ENCODE assay signal across 10 cellular contexts in genomic region chr20:50517817-50518154, GRCh38. TPM values are rescaled to one million over a fixed set of nuclear protein-coding genes. Genes with fewer than 3 reads are reported as not detected.
DNase-seq lines count a peak whose midpoint lies in the region; ATAC-seq and TF ChIP-seq lines count a peak whose summit lies in the region.
"Had no signal": no experiment of that assay in that cellular context is flagged by ENCODE, and none has a peak within 500 bp of the region (broad histone marks: within the 10 kb centered on the region; RNA-seq: fewer than 3 reads in every experiment).

No MANE protein-coding gene starts in this region.

- H3K27ac Mint-ChIP-seq in CD4-positive, alpha-beta T cell, result peak overlapping the region; percentile 82
- peak overlapping the region; percentile 95 for H3K27ac Mint-ChIP-seq in activated naive CD8-positive, alpha-beta T cell treated with anti-CD3 and anti-CD28 coated beads, Interleukin-2, amount 50 U/mL, for 24 hours
- H3K27ac Mint-ChIP-seq in naive thymus-derived CD8-positive, alpha-beta T cell, result peak overlapping the region; percentile 75 to 96 (median 92)

- peaks cover 4% of the 10 kb centered on the region for H3K36me3 Mint-ChIP-seq in CD4-positive, alpha-beta T cell (ENCODE audit: low read depth)
- peaks cover 28% of the 10 kb centered on the region for H3K36me3 Mint-ChIP-seq in activated naive CD8-positive, alpha-beta T cell treated with anti-CD3 and anti-CD28 coated beads, Interleukin-2, amount 50 U/mL, for 24 hours (ENCODE audit: low read depth)
- peaks cover 0 to 2% (median 0%) of the 10 kb centered on the region in 3 donors for H3K36me3 Mint-ChIP-seq in naive thymus-derived CD8-positive, alpha-beta T cell

- no peaks in the 10 kb centered on the region for H3K9me3 ChIP-seq in CD4-positive, alpha-beta T cell (ENCODE audit: control insufficient read depth, low read length)
- H3K9me3 ChIP-seq in Loucy (ENCODE audit: insufficient read depth, low read depth, low read length), result no peaks in the 10 kb centered on the region

- peaks cover 90% of the 10 kb centered on the region for H4K20me1 ChIP-seq in Loucy (ENCODE audit: insufficient read depth, low read length, poor library complexity, severe bottlenecking)

- H3K79me2 ChIP-seq in Loucy (ENCODE audit: insufficient read depth, low read length), result peaks cover 94% of the 10 kb centered on the region

- no peak overlapping the region for H2AFZ ChIP-seq in Loucy (ENCODE audit: low read length)

- H3K9me3 Mint-ChIP-seq in CD4-positive, alpha-beta T cell, result no peaks in the 10 kb centered on the region
- no peaks in the 10 kb centered on the region for H3K9me3 Mint-ChIP-seq in activated naive CD8-positive, alpha-beta T cell treated with anti-CD3 and anti-CD28 coated beads, Interleukin-2, amount 50 U/mL, for 24 hours
- no peaks in the 10 kb centered on the region for H3K9me3 Mint-ChIP-seq in naive thymus-derived CD8-positive, alpha-beta T cell

- peak overlapping the region; percentile 48 for H3K27ac ChIP-seq in CD4-positive, alpha-beta T cell (ENCODE audit: low read depth, low read length)

- no peak for TF ChIP-seq CTCF in CD4-positive, alpha-beta T cell (IDR thresholded peaks at IDR 0.05)
- no peak for TF ChIP-seq CTCF in Loucy (conservative IDR thresholded peaks at IDR 0.05; ENCODE audit: low read length)

- no peak for DNase-seq in CD4-positive, alpha-beta T cell
- DNase-seq in activated naive CD8-positive, alpha-beta T cell treated with anti-CD3 and anti-CD28 coated beads, Interleukin-2, amount 50 U/mL, for 24 hours, result no peak
- DNase-seq in naive thymus-derived CD8-positive, alpha-beta T cell, result peak in 3 of 10 donors; percentile 14 to 40 (median 31)
- DNase-seq in HPDE6-E6E7 (ENCODE audit: extremely low spot score), result no peak
- no peak for DNase-seq in NCI-H524 (lab: John Stamatoyannopoulos, UW)
- DNase-seq: activated CD4-positive, alpha-beta T cell treated with anti-CD3 and anti-CD28 coated beads, Interleukin-2, amount 50 U/mL, for 4 hours; NCI-H526 had no signal

- ATAC-seq in CD4-positive, alpha-beta T cell (ENCODE audit: poor library complexity), result no peak
- ATAC-seq in activated naive CD8-positive, alpha-beta T cell treated with anti-CD3 and anti-CD28 coated beads, Interleukin-2, amount 50 U/mL, for 24 hours, result no peak
- peak in 1 of 2 donors; percentile 21 for ATAC-seq in naive thymus-derived CD8-positive, alpha-beta T cell
- no peak for ATAC-seq in GM18861 (IDR thresholded peaks at IDR 0.05; ENCODE audit: unreplicated experiment)
- no peak for ATAC-seq in HG03108 (IDR thresholded peaks at IDR 0.05; ENCODE audit: unreplicated experiment)

- peak overlapping the region; percentile 64 for H3K4me3 ChIP-seq in Loucy (ENCODE audit: low read length, poor library complexity, severe bottlenecking)

- peak overlapping the region; percentile 57 for H3K9ac ChIP-seq in Loucy (ENCODE audit: low read depth, low read length, poor library complexity, severe bottlenecking)

- peaks cover 100% of the 10 kb centered on the region for H3K4me1 Mint-ChIP-seq in CD4-positive, alpha-beta T cell (ENCODE audit: low read depth)
- peaks cover 97% of the 10 kb centered on the region for H3K4me1 Mint-ChIP-seq in activated naive CD8-positive, alpha-beta T cell treated with anti-CD3 and anti-CD28 coated beads, Interleukin-2, amount 50 U/mL, for 24 hours
- peaks cover 49 to 98% (median 95%) of the 10 kb centered on the region in 4 donors for H3K4me1 Mint-ChIP-seq in naive thymus-derived CD8-positive, alpha-beta T cell

- no peaks in the 10 kb centered on the region for H3K36me3 ChIP-seq in Loucy (ENCODE audit: insufficient read depth, low read length)

- H3F3A ChIP-seq in Loucy (ENCODE audit: low read depth), result no peaks in the 10 kb centered on the region

- peak overlapping the region; percentile 74 for H3K4me3 Mint-ChIP-seq in CD4-positive, alpha-beta T cell
- peak overlapping the region; percentile 77 for H3K4me3 Mint-ChIP-seq in activated naive CD8-positive, alpha-beta T cell treated with anti-CD3 and anti-CD28 coated beads, Interleukin-2, amount 50 U/mL, for 24 hours
- peak overlapping the region; percentile 58 to 86 (median 81) for H3K4me3 Mint-ChIP-seq in naive thymus-derived CD8-positive, alpha-beta T cell

- intact Hi-C loops in CD4-positive, alpha-beta T cell (cut with DNase I, micrococcal nuclease), result loop anchor here (2.0 to 10.0 kb wide), 4 partner anchors 17 to 417 kb away; partner anchors contain the start of gene ADNP (in 1 of the 2)

- no peaks in the 10 kb centered on the region for H3K9me2 ChIP-seq in Loucy (replicated peaks; ENCODE audit: low read depth, low read length)

- CTCF ChIA-PET in CD4-positive, alpha-beta T cell (lab: Charles Lee), result interaction anchor here (1.1 kb wide), 1 partner anchor 25 kb away, joined by 3 read pairs; no protein-coding TSS in a partner anchor

- H3K27me3 ChIP-seq in CD4-positive, alpha-beta T cell (ENCODE audit: control insufficient read depth, insufficient read depth, low read length), result no peaks in the 10 kb centered on the region
- no peaks in the 10 kb centered on the region for H3K27me3 ChIP-seq in Loucy (ENCODE audit: insufficient read depth, low read length, poor library complexity, severe bottlenecking)

- H3K27me3 Mint-ChIP-seq in CD4-positive, alpha-beta T cell, result no peaks in the 10 kb centered on the region
- H3K27me3 Mint-ChIP-seq in activated naive CD8-positive, alpha-beta T cell treated with anti-CD3 and anti-CD28 coated beads, Interleukin-2, amount 50 U/mL, for 24 hours, result no peaks in the 10 kb centered on the region
- H3K27me3 Mint-ChIP-seq in naive thymus-derived CD8-positive, alpha-beta T cell, result no peaks in the 10 kb centered on the region

- peaks cover 94% of the 10 kb centered on the region for H3K4me1 ChIP-seq in Loucy (ENCODE audit: insufficient read depth, low read length, poor library complexity, severe bottlenecking)

- H3K4me2 ChIP-seq in Loucy (ENCODE audit: low read depth, low read length, poor library complexity, severe bottlenecking), result peak overlapping the region; percentile 83

- POLR2A ChIA-PET in CD4-positive, alpha-beta T cell (lab: Charles Lee), result interaction anchor here (0.7 to 2.1 kb wide), 6 partner anchors 13 to 327 kb away, joined by 3 to 13 read pairs (median 4); no protein-coding TSS in a partner anchor
- POLR2A ChIA-PET in naive thymus-derived CD8-positive, alpha-beta T cell (lab: Charles Lee), result interaction anchor here (0.6 to 1.0 kb wide), 2 partner anchors 26 to 42 kb away, joined by 3 to 4 read pairs; no protein-coding TSS in a partner anchor

RNA-seq across cellular contexts. Expression of gene PTPN1, which starts 7.6 kb away (rescaled TPM):
- 10 to 100 TPM; 82.3 to 82.8 TPM for total RNA-seq in CD4-positive, alpha-beta T cell
- 10 to 100 TPM; 53.8 to 56.7 TPM for total RNA-seq in naive thymus-derived CD8-positive, alpha-beta T cell
- polyA plus RNA-seq in naive thymus-derived CD8-positive, alpha-beta T cell, result 10 to 100 TPM; 29.1 to 31.9 (median 29.4) TPM
